Comparison of ENCODE assay signal across 21 cellular contexts in genomic region chr11:79069504-79069903, GRCh38.
"Had no signal": no experiment of that assay in that cellular context is flagged by ENCODE, and none has a peak within 500 bp of the region (broad histone marks: within the 10 kb centered on the region; RNA-seq: fewer than 3 reads in every experiment).

No MANE protein-coding gene starts in this region.

- H3K27ac ChIP-seq: coronary artery, dorsolateral prefrontal cortex, esophagus muscularis mucosa, foreskin keratinocyte, gastroesophageal sphincter, hepatocyte, left lung, lower lobe of right lung had no signal

- ATAC-seq: foreskin keratinocyte, gastroesophageal sphincter, left cardiac atrium, left lung, left ventricle myocardium superior, lower lobe of right lung, mucosa of descending colon had no signal

- H3K4me3 ChIP-seq: coronary artery, dorsolateral prefrontal cortex, esophagus muscularis mucosa, gastroesophageal sphincter, hepatocyte, left lung, lower lobe of right lung, mucosa of descending colon had no signal

- H3K27ac Mint-ChIP-seq: immature natural killer cell, naive B cell had no signal

- H3K9me3 Mint-ChIP-seq: immature natural killer cell, mesothelial cell of epicardium, naive B cell had no signal

- H3K36me3 Mint-ChIP-seq: immature natural killer cell, naive B cell had no signal

- H3K4me3 Mint-ChIP-seq: immature natural killer cell, mesothelial cell of epicardium, naive B cell had no signal

- H3K4me1 ChIP-seq: esophagus muscularis mucosa, foreskin keratinocyte, gastroesophageal sphincter, left lung, lower lobe of right lung had no signal

- H3K4me1 Mint-ChIP-seq: immature natural killer cell had no signal

- DNase-seq: dermis blood vessel endothelial cell; dorsolateral prefrontal cortex; effector CD4-positive, alpha-beta T cell; effector memory CD4-positive, alpha-beta T cell; foreskin keratinocyte; glutamatergic neuron; head of caudate nucleus; hypothalamus; immature natural killer cell; left cardiac atrium; left ventricle myocardium superior; lower lobe of right lung; mesenchymal stem cell; mucosa of descending colon; naive B cell had no signal

- H3K27me3 ChIP-seq: dorsolateral prefrontal cortex, esophagus muscularis mucosa, foreskin keratinocyte, gastroesophageal sphincter, hepatocyte, left lung had no signal

- H2AFZ ChIP-seq: hepatocyte had no signal

- H3K4me2 ChIP-seq: hepatocyte had no signal

- H3K9me3 ChIP-seq: esophagus muscularis mucosa, gastroesophageal sphincter, left lung, lower lobe of right lung, mucosa of descending colon had no signal

- H3K36me3 ChIP-seq: esophagus muscularis mucosa, gastroesophageal sphincter, left lung, lower lobe of right lung had no signal
